Comparison of ENCODE assay signal across 34 cellular contexts in genomic region chr10:14099885-14100284, GRCh38.
"Had no signal": no experiment of that assay in that cellular context is flagged by ENCODE, and none has a peak within 500 bp of the region (broad histone marks: within the 10 kb centered on the region; RNA-seq: fewer than 3 reads in every experiment).

No MANE protein-coding gene starts in this region.

- DNase-seq: activated CD4-positive, alpha-beta memory T cell treated with anti-CD3 and anti-CD28 coated beads for 36 hours; activated CD4-positive, alpha-beta T cell treated with anti-CD3 and anti-CD28 coated beads for 36 hours; activated CD4-positive, alpha-beta T cell treated with anti-CD3 and anti-CD28 coated beads, Interleukin-2, amount 10 ng/mL, durations not matched to agents 24 days and 14 days; activated CD4-positive, CD25-positive, alpha-beta regulatory T cell; activated CD4-positive, CD25-positive, alpha-beta regulatory T cell treated with anti-CD3 and anti-CD28 coated beads, Interleukin-2, amount 50 U/mL, for 72 hours; activated CD8-positive, alpha-beta memory T cell treated with anti-CD3 and anti-CD28 coated beads, Interleukin-2, amount 10 ng/mL, durations not matched to agents 7 days and 5 days; activated CD8-positive, alpha-beta memory T cell treated with anti-CD3 and anti-CD28 coated beads, Interleukin-2, amount 50 U/mL, for 4 hours; activated CD8-positive, alpha-beta T cell treated with anti-CD3 and anti-CD28 coated beads, Interleukin-2, amount 10 ng/mL, durations not matched to agents 7 days and 5 days; activated effector memory CD4-positive, alpha-beta T cell treated with anti-CD3 and anti-CD28 coated beads, Interleukin-2, amount 50 U/mL, for 16 hours; activated naive CD4-positive, alpha-beta T cell treated with anti-CD3 and anti-CD28 coated beads for 36 hours; activated naive CD8-positive, alpha-beta T cell treated with anti-CD3 and anti-CD28 coated beads for 36 hours; activated naive CD8-positive, alpha-beta T cell treated with anti-CD3 and anti-CD28 coated beads, Interleukin-2, amount 50 U/mL, for 24 hours; activated T-cell treated with anti-CD3 and anti-CD28 coated beads, Interleukin-2, amount 50 U/mL, for 1 hour; activated T-cell treated with anti-CD3 and anti-CD28 coated beads, Interleukin-2, amount 50 U/mL, for 48 hours; adrenal gland; amygdala; aorta; body of pancreas; caudate nucleus; cortex of kidney; dermis blood vessel endothelial cell; effector CD4-positive, alpha-beta T cell; effector memory CD8-positive, alpha-beta T cell; erythroblast; foreskin melanocyte; T-helper 1 cell; T-helper 17 cell; T1000; WERI-Rb-1 had no signal

- H3K4me3 Mint-ChIP-seq: activated CD4-positive, alpha-beta memory T cell treated with anti-CD3 and anti-CD28 coated beads for 36 hours; activated CD4-positive, alpha-beta T cell treated with anti-CD3 and anti-CD28 coated beads for 36 hours; activated CD4-positive, alpha-beta T cell treated with anti-CD3 and anti-CD28 coated beads, Interleukin-2, amount 10 ng/mL, durations not matched to agents 24 days and 14 days; activated CD8-positive, alpha-beta memory T cell treated with anti-CD3 and anti-CD28 coated beads, Interleukin-2, amount 10 ng/mL, durations not matched to agents 7 days and 5 days; activated CD8-positive, alpha-beta T cell treated with anti-CD3 and anti-CD28 coated beads, Interleukin-2, amount 10 ng/mL, durations not matched to agents 7 days and 5 days; activated naive CD4-positive, alpha-beta T cell treated with anti-CD3 and anti-CD28 coated beads for 36 hours; activated naive CD4-positive, alpha-beta T cell treated with anti-CD3 and anti-CD28 coated beads, Interleukin-2, amount 50 U/mL, for 24 hours; activated naive CD8-positive, alpha-beta T cell treated with anti-CD3 and anti-CD28 coated beads for 36 hours; activated naive CD8-positive, alpha-beta T cell treated with anti-CD3 and anti-CD28 coated beads, Interleukin-2, amount 50 U/mL, for 24 hours; activated T-helper 1 cell treated with anti-CD3 and anti-CD28 coated beads, Interleukin-12 subunit alpha, Interleukin-12 subunit beta, Interleukin-2, Interleukin-4 antibody, amounts not matched to agents 30 ng/mL and 10 ng/mL and 1 ng/mL, durations not matched to agents 14 hours and 24 hours and 36 hours; effector memory CD8-positive, alpha-beta T cell; T-helper 17 cell; T-helper 2 cell treated with Interferon-gamma antibody and Interleukin-4, amounts not matched to agents 5 μg/mL and 100 μg/mL, for 36 hours had no signal

- H3K27ac Mint-ChIP-seq: activated CD4-positive, alpha-beta memory T cell treated with anti-CD3 and anti-CD28 coated beads for 36 hours; activated CD4-positive, alpha-beta T cell treated with anti-CD3 and anti-CD28 coated beads for 36 hours; activated CD4-positive, alpha-beta T cell treated with anti-CD3 and anti-CD28 coated beads, Interleukin-2, amount 10 ng/mL, durations not matched to agents 24 days and 14 days; activated CD8-positive, alpha-beta memory T cell treated with anti-CD3 and anti-CD28 coated beads, Interleukin-2, amount 10 ng/mL, durations not matched to agents 7 days and 5 days; activated CD8-positive, alpha-beta T cell treated with anti-CD3 and anti-CD28 coated beads, Interleukin-2, amount 10 ng/mL, durations not matched to agents 7 days and 5 days; activated naive CD4-positive, alpha-beta T cell treated with anti-CD3 and anti-CD28 coated beads for 36 hours; activated naive CD4-positive, alpha-beta T cell treated with anti-CD3 and anti-CD28 coated beads, Interleukin-2, amount 50 U/mL, for 24 hours; activated naive CD8-positive, alpha-beta T cell treated with anti-CD3 and anti-CD28 coated beads for 36 hours; activated naive CD8-positive, alpha-beta T cell treated with anti-CD3 and anti-CD28 coated beads, Interleukin-2, amount 50 U/mL, for 24 hours; activated T-helper 1 cell treated with anti-CD3 and anti-CD28 coated beads, Interleukin-12 subunit alpha, Interleukin-12 subunit beta, Interleukin-2, Interleukin-4 antibody, amounts not matched to agents 30 ng/mL and 10 ng/mL and 1 ng/mL, durations not matched to agents 14 hours and 24 hours and 36 hours; activated T-helper 2 cell treated with anti-CD3 and anti-CD28 coated beads, Interferon-gamma antibody, Interleukin-2, Interleukin-4, amounts not matched to agents 10 μg/mL and 5 μg/mL and 100 μg/mL, durations not matched to agents 14 hours and 24 hours and 36 hours; effector memory CD8-positive, alpha-beta T cell; T-helper 17 cell; T-helper 2 cell treated with Interferon-gamma antibody and Interleukin-4, amounts not matched to agents 5 μg/mL and 100 μg/mL, for 36 hours had no signal

- H3K27me3 Mint-ChIP-seq: activated CD4-positive, alpha-beta memory T cell treated with anti-CD3 and anti-CD28 coated beads for 36 hours; activated CD4-positive, alpha-beta T cell treated with anti-CD3 and anti-CD28 coated beads, Interleukin-2, amount 10 ng/mL, durations not matched to agents 24 days and 14 days; activated CD8-positive, alpha-beta memory T cell treated with anti-CD3 and anti-CD28 coated beads, Interleukin-2, amount 10 ng/mL, durations not matched to agents 7 days and 5 days; activated naive CD4-positive, alpha-beta T cell treated with anti-CD3 and anti-CD28 coated beads, Interleukin-2, amount 50 U/mL, for 24 hours; activated naive CD8-positive, alpha-beta T cell treated with anti-CD3 and anti-CD28 coated beads for 36 hours had no signal

- H3K4me1 Mint-ChIP-seq: activated CD4-positive, alpha-beta T cell treated with anti-CD3 and anti-CD28 coated beads for 36 hours; activated CD4-positive, alpha-beta T cell treated with anti-CD3 and anti-CD28 coated beads, Interleukin-2, amount 10 ng/mL, durations not matched to agents 24 days and 14 days; activated CD8-positive, alpha-beta memory T cell treated with anti-CD3 and anti-CD28 coated beads, Interleukin-2, amount 10 ng/mL, durations not matched to agents 7 days and 5 days; activated naive CD4-positive, alpha-beta T cell treated with anti-CD3 and anti-CD28 coated beads, Interleukin-2, amount 50 U/mL, for 24 hours; activated naive CD8-positive, alpha-beta T cell treated with anti-CD3 and anti-CD28 coated beads for 36 hours; activated naive CD8-positive, alpha-beta T cell treated with anti-CD3 and anti-CD28 coated beads, Interleukin-2, amount 50 U/mL, for 24 hours had no signal

- H3K36me3 Mint-ChIP-seq: activated CD4-positive, alpha-beta memory T cell treated with anti-CD3 and anti-CD28 coated beads for 36 hours; activated CD8-positive, alpha-beta memory T cell treated with anti-CD3 and anti-CD28 coated beads, Interleukin-2, amount 10 ng/mL, durations not matched to agents 7 days and 5 days; activated naive CD4-positive, alpha-beta T cell treated with anti-CD3 and anti-CD28 coated beads, Interleukin-2, amount 50 U/mL, for 24 hours; activated naive CD8-positive, alpha-beta T cell treated with anti-CD3 and anti-CD28 coated beads for 36 hours had no signal

- ATAC-seq: activated CD4-positive, alpha-beta T cell treated with anti-CD3 and anti-CD28 coated beads for 36 hours; activated CD8-positive, alpha-beta memory T cell treated with anti-CD3 and anti-CD28 coated beads, Interleukin-2, amount 10 ng/mL, durations not matched to agents 7 days and 5 days; activated CD8-positive, alpha-beta T cell treated with anti-CD3 and anti-CD28 coated beads, Interleukin-2, amount 10 ng/mL, durations not matched to agents 7 days and 5 days; activated naive CD8-positive, alpha-beta T cell treated with anti-CD3 and anti-CD28 coated beads, Interleukin-2, amount 50 U/mL, for 24 hours; body of pancreas; effector memory CD8-positive, alpha-beta T cell; gastroesophageal sphincter; T-helper 17 cell had no signal

- H3K9me3 Mint-ChIP-seq: activated CD4-positive, alpha-beta memory T cell treated with anti-CD3 and anti-CD28 coated beads for 36 hours; activated CD4-positive, alpha-beta T cell treated with anti-CD3 and anti-CD28 coated beads, Interleukin-2, amount 10 ng/mL, durations not matched to agents 24 days and 14 days; activated naive CD4-positive, alpha-beta T cell treated with anti-CD3 and anti-CD28 coated beads for 36 hours; activated naive CD4-positive, alpha-beta T cell treated with anti-CD3 and anti-CD28 coated beads, Interleukin-2, amount 50 U/mL, for 24 hours; activated naive CD8-positive, alpha-beta T cell treated with anti-CD3 and anti-CD28 coated beads for 36 hours; activated T-helper 1 cell treated with anti-CD3 and anti-CD28 coated beads, Interleukin-12 subunit alpha, Interleukin-12 subunit beta, Interleukin-2, Interleukin-4 antibody, amounts not matched to agents 30 ng/mL and 10 ng/mL and 1 ng/mL, durations not matched to agents 14 hours and 24 hours and 36 hours; activated T-helper 2 cell treated with anti-CD3 and anti-CD28 coated beads, Interferon-gamma antibody, Interleukin-2, Interleukin-4, amounts not matched to agents 10 μg/mL and 5 μg/mL and 100 μg/mL, durations not matched to agents 14 hours and 24 hours and 36 hours; T-helper 2 cell treated with Interferon-gamma antibody and Interleukin-4, amounts not matched to agents 5 μg/mL and 100 μg/mL, for 36 hours had no signal
